ENCODE assay signal across 11 cellular contexts in genomic region chr1:73593804-73594203, GRCh38.
DNase-seq lines count a peak whose midpoint lies in the region; ATAC-seq and TF ChIP-seq lines count a peak whose summit lies in the region.
"Had no signal": no experiment of that assay in that cellular context is flagged by ENCODE, and none has a peak within 500 bp of the region (broad histone marks: within the 10 kb centered on the region; RNA-seq: fewer than 3 reads in every experiment).

No MANE protein-coding gene starts in this region.

- peak overlapping the region; percentile 3; the same call in 1 of the 2 replicates for H3K9ac ChIP-seq in ES-I3 (ENCODE audit: low read depth, low read length)

- CTCF ChIA-PET in Panc1 (lab: Charles Lee) = no interaction called here

- no peak for TF ChIP-seq CTCF in Panc1 (IDR thresholded peaks at IDR 0.05)
- no peak for TF ChIP-seq CTCF in foreskin keratinocyte (conservative IDR thresholded peaks at IDR 0.05)
- TF ChIP-seq CTCF in progenitor cell of endocrine pancreas (IDR thresholded peaks at IDR 0.05; ENCODE audit: unreplicated experiment) = no peak
- TF ChIP-seq CTCF in chondrocyte (IDR thresholded peaks at IDR 0.05) = no peak
- no peak for TF ChIP-seq CTCF in glutamatergic neuron (IDR thresholded peaks at IDR 0.05; ENCODE audit: partially characterized antibody, unreplicated experiment)

- H3K36me3 Mint-ChIP-seq in progenitor cell of endocrine pancreas (ENCODE audit: insufficient read depth) (no peaks in the 10 kb centered on the region), chondrocyte (ENCODE audit: low read depth) (no peaks in the 10 kb centered on the region), glutamatergic neuron (ENCODE audit: unreplicated experiment) (no peaks in the 10 kb centered on the region)

- POLR2A ChIA-PET in Panc1 (lab: Charles Lee) = interaction anchor here (0.7 kb wide), 1 partner anchor 841 kb away, joined by 3 read pairs; no protein-coding TSS in a partner anchor

- H3K27ac Mint-ChIP-seq in progenitor cell of endocrine pancreas = peak overlapping the region; percentile 9
- no peak overlapping the region for H3K27ac Mint-ChIP-seq in chondrocyte (ENCODE audit: unreplicated experiment)
- H3K27ac Mint-ChIP-seq in glutamatergic neuron (ENCODE audit: unreplicated experiment) = no peak overlapping the region

- H3K27me3 Mint-ChIP-seq in progenitor cell of endocrine pancreas = no peaks in the 10 kb centered on the region
- no peaks in the 10 kb centered on the region for H3K27me3 Mint-ChIP-seq in chondrocyte (ENCODE audit: low read depth)
- H3K27me3 Mint-ChIP-seq in glutamatergic neuron (ENCODE audit: unreplicated experiment) = no peaks in the 10 kb centered on the region

- intact Hi-C loops in Panc1 (cut with micrococcal nuclease; ENCODE audit: unreplicated experiment) = no loop called here

- H3K4me1 ChIP-seq in ES-I3 (ENCODE audit: insufficient read depth, low read length) = peaks cover 18% of the 10 kb centered on the region
- H3K4me1 ChIP-seq in Panc1 (ENCODE audit: control insufficient read depth, insufficient read depth, low read length) = no peaks in the 10 kb centered on the region; the same call in 1 of the 2 replicates
- peaks cover 10% of the 10 kb centered on the region for H3K4me1 ChIP-seq in foreskin keratinocyte
- H3K4me1 ChIP-seq: psoas muscle had no signal

- H3K36me3 ChIP-seq in ES-I3 (ENCODE audit: insufficient read depth, low read length) (no peaks in the 10 kb centered on the region), Panc1 (ENCODE audit: control insufficient read depth, insufficient read depth, low read length) (no peaks in the 10 kb centered on the region)
- H3K36me3 ChIP-seq: tibial nerve had no signal

- H3K27me3 ChIP-seq in Panc1 (ENCODE audit: control insufficient read depth, insufficient read depth, low read length) (no peaks in the 10 kb centered on the region), foreskin keratinocyte (no peaks in the 10 kb centered on the region)
- H3K27me3 ChIP-seq: tibial nerve had no signal

- 0 out of 2 replicates have a peak overlapping the region, but pooled peaks have one; percentile 12 for H3K27ac ChIP-seq in Panc1 (ENCODE audit: low read length)
- peak overlapping the region; percentile 25 for H3K27ac ChIP-seq in foreskin keratinocyte
- H3K27ac ChIP-seq: psoas muscle, tibial nerve had no signal

- H3K9me3 Mint-ChIP-seq in progenitor cell of endocrine pancreas (ENCODE audit: low read depth) = peaks cover 5% of the 10 kb centered on the region
- H3K9me3 Mint-ChIP-seq in chondrocyte (ENCODE audit: low read depth) = peaks cover 7% of the 10 kb centered on the region
- no peaks in the 10 kb centered on the region for H3K9me3 Mint-ChIP-seq in glutamatergic neuron (ENCODE audit: unreplicated experiment)

- no TSS peak for BruUV-seq in Panc1 (replicated peaks; lab: Mats Ljungman, UMichigan)

- ATAC-seq in Panc1 (peak; percentile 38; the same call in 1 of the 2 replicates), foreskin keratinocyte (peak; percentile 96)
- ATAC-seq: psoas muscle had no signal

- in situ Hi-C loops in Panc1 (cut with HindIII; ENCODE audit: low pct_unique_long_range_greater_than_20kb, low sequenced_read_pairs) = no loop called here

- H3K9me3 ChIP-seq in ES-I3 (ENCODE audit: control insufficient read depth, insufficient read depth, low read length) (no peaks in the 10 kb centered on the region), Panc1 (ENCODE audit: control insufficient read depth, insufficient read depth, low read depth, low read length) (no peaks in the 10 kb centered on the region)
- H3K9me3 ChIP-seq: psoas muscle, tibial nerve had no signal

- H3K4me1 Mint-ChIP-seq in progenitor cell of endocrine pancreas (ENCODE audit: low read depth) (peaks cover 15% of the 10 kb centered on the region), chondrocyte (ENCODE audit: low read depth) (peaks cover 18% of the 10 kb centered on the region), glutamatergic neuron (ENCODE audit: low read depth, unreplicated experiment) (no peaks in the 10 kb centered on the region)

- H3K4me3 Mint-ChIP-seq in progenitor cell of endocrine pancreas (ENCODE audit: low read depth) = no peak overlapping the region
- no peak overlapping the region for H3K4me3 Mint-ChIP-seq in chondrocyte (ENCODE audit: unreplicated experiment)
- no peak overlapping the region for H3K4me3 Mint-ChIP-seq in glutamatergic neuron (ENCODE audit: unreplicated experiment)

- H3K4me3 ChIP-seq in Panc1 (ENCODE audit: low read depth in 2 of 2, low read length in 2 of 2) = no peak overlapping the region
- H3K4me3 ChIP-seq: psoas muscle had no signal

- DNase-seq in Panc1 (ENCODE audit: low read depth, low spot score) = no peak
- peak; percentile 34 to 67 for DNase-seq in foreskin keratinocyte
- no peak for DNase-seq in progenitor cell of endocrine pancreas (ENCODE audit: low spot score, unreplicated experiment)
- no peak for DNase-seq in chondrocyte (ENCODE audit: low spot score)
- DNase-seq in glutamatergic neuron = no peak
- no peak for DNase-seq in DMS79 (lab: John Stamatoyannopoulos, UW)
- no peak for DNase-seq in activated CD8-positive, alpha-beta memory T cell treated with anti-CD3 and anti-CD28 coated beads for 24 hours
- DNase-seq: NCI-H1694, psoas muscle had no signal

Comparison
In these comparisons a context has a peak if more than half of its experiments do, and no peak if none do; other contexts are left out.
1. DNase-seq: peak in foreskin keratinocyte (2 of 2); none in Panc1 (single experiment), progenitor cell of endocrine pancreas (single experiment), chondrocyte (single experiment), glutamatergic neuron (single experiment), DMS79 (single experiment) and activated CD8-positive, alpha-beta memory T cell treated with anti-CD3 and anti-CD28 coated beads for 24 hours (single experiment).